10 cellular contexts compared by ENCODE assay signal in genomic region chr2:29317077-29317517, GRCh38.
DNase-seq lines count a peak whose midpoint lies in the region; ATAC-seq and TF ChIP-seq lines count a peak whose summit lies in the region.
"Had no signal": no experiment of that assay in that cellular context is flagged by ENCODE, and none has a peak within 500 bp of the region (broad histone marks: within the 10 kb centered on the region; RNA-seq: fewer than 3 reads in every experiment).

No MANE protein-coding gene starts in this region.

- peaks cover 19% of the 10 kb centered on the region for H3K27me3 Mint-ChIP-seq in type B pancreatic cell
- H3K27me3 Mint-ChIP-seq in activated CD4-positive, alpha-beta T cell treated with anti-CD3 and anti-CD28 coated beads, Interleukin-2, amount 10 ng/mL, durations not matched to agents 7 days and 5 days: peaks cover 22% of the 10 kb centered on the region

- POLR2A ChIA-PET in activated CD4-positive, alpha-beta T cell treated with anti-CD3 and anti-CD28 coated beads, Interleukin-2, amount 10 ng/mL, durations not matched to agents 7 days and 5 days (lab: Charles Lee): no interaction called here

- H3K27ac Mint-ChIP-seq in type B pancreatic cell: no peak overlapping the region
- no peak overlapping the region for H3K27ac Mint-ChIP-seq in activated CD4-positive, alpha-beta T cell treated with anti-CD3 and anti-CD28 coated beads, Interleukin-2, amount 10 ng/mL, durations not matched to agents 7 days and 5 days
- H3K27ac Mint-ChIP-seq: activated naive CD4-positive, alpha-beta T cell treated with anti-CD3 and anti-CD28 coated beads, Interleukin-2, amount 50 U/mL, for 72 hours had no signal

- H3K36me3 ChIP-seq in cardiac muscle cell (no peaks in the 10 kb centered on the region), right atrium auricular region (no peaks in the 10 kb centered on the region)

- peak; percentile 76 to 88 for DNase-seq in cardiac muscle cell (ENCODE audit: low read depth in 1 of 2, low spot score in 1 of 2)
- no peak for DNase-seq in right atrium auricular region (ENCODE audit: low spot score)
- DNase-seq in cardiac fibroblast (ENCODE audit: low read depth in 2 of 2): peak; percentile 62 to 85
- no peak for DNase-seq in type B pancreatic cell (ENCODE audit: extremely low spot score, unreplicated experiment)
- DNase-seq in iPS-NIHi11 (ENCODE audit: low spot score): no peak
- DNase-seq in NCI-H510A treated with DMSO at 0.1 percent for 48 hours (lab: John Stamatoyannopoulos, UW): no peak
- DNase-seq in activated CD4-positive, alpha-beta T cell treated with anti-CD3 and anti-CD28 coated beads, Interleukin-2, amount 10 ng/mL, durations not matched to agents 7 days and 5 days: no peak
- DNase-seq: H9 had no signal

- H3K4me1 Mint-ChIP-seq in type B pancreatic cell (ENCODE audit: unreplicated experiment): peaks cover 43% of the 10 kb centered on the region
- peaks cover 50% of the 10 kb centered on the region for H3K4me1 Mint-ChIP-seq in activated CD4-positive, alpha-beta T cell treated with anti-CD3 and anti-CD28 coated beads, Interleukin-2, amount 10 ng/mL, durations not matched to agents 7 days and 5 days

- no peaks in the 10 kb centered on the region for H3K27me3 ChIP-seq in cardiac muscle cell
- no peaks in the 10 kb centered on the region for H3K27me3 ChIP-seq in right atrium auricular region

- H3K4me3 ChIP-seq in cardiac muscle cell (no peak overlapping the region), right atrium auricular region (no peak overlapping the region), cardiac fibroblast (replicated peaks in 1 of 2; ENCODE audit: low read depth in 2 of 2, low read length in 2 of 2) (no peak overlapping the region)

- peak overlapping the region; percentile 5 for H3K27ac ChIP-seq in cardiac muscle cell
- no peak overlapping the region for H3K27ac ChIP-seq in right atrium auricular region

- H3K9me3 ChIP-seq in cardiac muscle cell (ENCODE audit: low read depth) (no peaks in the 10 kb centered on the region), right atrium auricular region (no peaks in the 10 kb centered on the region)

- ATAC-seq in HG03432 (IDR thresholded peaks at IDR 0.05; ENCODE audit: unreplicated experiment): peak; percentile 45

- H3K4me3 Mint-ChIP-seq in type B pancreatic cell: no peak overlapping the region
- H3K4me3 Mint-ChIP-seq in activated CD4-positive, alpha-beta T cell treated with anti-CD3 and anti-CD28 coated beads, Interleukin-2, amount 10 ng/mL, durations not matched to agents 7 days and 5 days: no peak overlapping the region
- H3K4me3 Mint-ChIP-seq: H9 had no signal

- CTCF ChIA-PET in activated CD4-positive, alpha-beta T cell treated with anti-CD3 and anti-CD28 coated beads, Interleukin-2, amount 10 ng/mL, durations not matched to agents 7 days and 5 days (lab: Charles Lee): interaction anchor here (1.0 to 1.8 kb wide), 3 partner anchors 8 to 12 kb away, joined by 3 to 5 read pairs (median 3); no protein-coding TSS in a partner anchor

- peak; percentile 33 for TF ChIP-seq CTCF in cardiac muscle cell (IDR thresholded peaks at IDR 0.05; ENCODE audit: low read depth, low read length)
- no peak for TF ChIP-seq CTCF in right atrium auricular region (IDR thresholded peaks at IDR 0.05)
- peak; percentile 35 for TF ChIP-seq CTCF in cardiac fibroblast (IDR thresholded peaks at IDR 0.05; ENCODE audit: low read depth, low read length)
- peak; percentile 26 for TF ChIP-seq CTCF in type B pancreatic cell (conservative IDR thresholded peaks at IDR 0.05)

- peaks cover 4% of the 10 kb centered on the region for H3K9me3 Mint-ChIP-seq in type B pancreatic cell
- H3K9me3 Mint-ChIP-seq in activated CD4-positive, alpha-beta T cell treated with anti-CD3 and anti-CD28 coated beads, Interleukin-2, amount 10 ng/mL, durations not matched to agents 7 days and 5 days: no peaks in the 10 kb centered on the region
- H3K9me3 Mint-ChIP-seq: activated naive CD4-positive, alpha-beta T cell treated with anti-CD3 and anti-CD28 coated beads, Interleukin-2, amount 50 U/mL, for 72 hours; H9 had no signal

- H3K4me1 ChIP-seq in cardiac muscle cell (ENCODE audit: low read depth): peaks cover 29% of the 10 kb centered on the region
- no peaks in the 10 kb centered on the region for H3K4me1 ChIP-seq in right atrium auricular region

- peaks cover 23% of the 10 kb centered on the region for H3K36me3 Mint-ChIP-seq in type B pancreatic cell
- H3K36me3 Mint-ChIP-seq in activated CD4-positive, alpha-beta T cell treated with anti-CD3 and anti-CD28 coated beads, Interleukin-2, amount 10 ng/mL, durations not matched to agents 7 days and 5 days (ENCODE audit: low read depth): no peaks in the 10 kb centered on the region

Comparison
In these comparisons a context has a peak if more than half of its experiments do, and no peak if none do; other contexts are left out.
1. DNase-seq: peak in cardiac muscle cell (2 of 2) and cardiac fibroblast (2 of 2); none in right atrium auricular region (single experiment), type B pancreatic cell (single experiment), iPS-NIHi11 (single experiment), NCI-H510A treated with DMSO at 0.1 percent for 48 hours (single experiment) and activated CD4-positive, alpha-beta T cell treated with anti-CD3 and anti-CD28 coated beads, Interleukin-2, amount 10 ng/mL, durations not matched to agents 7 days and 5 days (single experiment).
2. CTCF ChIP-seq: peak in cardiac muscle cell (single experiment), cardiac fibroblast (single experiment) and type B pancreatic cell (single experiment); none in right atrium auricular region (0 of 2).